ENCODE assay signal across 8 cellular contexts in the genomic region with DNA sequence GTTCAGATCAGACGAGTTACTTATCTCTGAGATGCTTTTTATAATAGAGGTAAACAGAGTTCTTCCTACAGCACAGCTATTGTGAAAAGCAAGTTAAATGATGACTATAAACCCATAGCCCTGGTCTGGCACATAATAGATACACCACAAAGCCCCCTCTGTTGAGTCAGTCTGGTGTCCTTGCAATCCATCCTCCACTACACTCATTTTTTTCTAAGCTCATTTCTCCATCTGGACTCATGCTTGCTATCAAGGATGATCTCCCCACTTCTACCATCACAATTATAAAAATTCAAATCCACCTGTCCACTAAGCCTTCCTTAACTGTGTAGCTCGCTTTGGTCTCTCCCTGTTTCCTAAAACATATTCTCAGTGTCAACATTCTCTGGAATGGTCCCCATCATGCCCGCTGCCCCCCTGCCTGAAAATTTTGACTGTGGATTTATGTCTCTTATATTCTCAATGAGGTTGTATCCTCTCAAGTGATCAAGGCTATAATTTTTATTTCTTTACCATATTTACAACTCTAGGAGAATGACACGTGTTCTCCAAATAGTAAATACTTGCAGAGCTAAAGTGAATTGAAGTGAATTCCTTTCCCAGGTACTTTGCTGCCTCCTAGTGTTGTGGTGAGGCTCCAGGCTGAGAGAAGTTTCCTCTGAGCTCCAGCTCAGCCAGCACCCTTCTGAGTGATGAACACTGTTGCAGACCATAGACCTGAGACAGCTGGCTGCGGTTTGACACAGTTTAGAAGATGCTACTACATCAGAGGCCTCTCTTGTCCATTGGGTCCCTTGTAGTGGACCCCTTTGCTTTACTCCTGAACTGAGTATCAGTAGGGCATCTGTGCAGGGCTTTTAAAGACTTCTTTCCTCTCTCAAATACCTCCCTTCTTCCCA.
DNase-seq lines count a peak whose midpoint lies in the region; ATAC-seq and TF ChIP-seq lines count a peak whose summit lies in the region.

No MANE protein-coding gene starts in this region.

- no peaks in the 10 kb centered on the region for H3K36me3 ChIP-seq in NT2/D1 (ENCODE audit: insufficient read depth, insufficient read length, low read length)
- no peaks in the 10 kb centered on the region for H3K36me3 ChIP-seq in right lobe of liver
- H3K36me3 ChIP-seq in upper lobe of right lung = no peaks in the 10 kb centered on the region

- H3K4me3 ChIP-seq in NT2/D1 (ENCODE audit: insufficient read length, low read depth) (no peak overlapping the region), right lobe of liver (no peak overlapping the region), upper lobe of right lung (no peak overlapping the region)

- 26% methylated on average over 5 of the region's 5 CpGs for WGBS in right lobe of liver (ENCODE audit: insufficient coverage, low coverage, low lambda C conversion rate, missing lambda C conversion rate)

- H3K27me3 ChIP-seq in NT2/D1 (ENCODE audit: insufficient read depth, insufficient read length) (no peaks in the 10 kb centered on the region), right lobe of liver (no peaks in the 10 kb centered on the region), upper lobe of right lung (no peaks in the 10 kb centered on the region)

- DNase-seq in SIG-M5 treated with dmso at 0.1 percent for 504 hours (lab: John Stamatoyannopoulos, UW; ENCODE audit: unreplicated experiment) (peak; percentile 49), SIG-M5 (lab: John Stamatoyannopoulos, UW) (no peak), NT2/D1 (ENCODE audit: low read depth, low spot score) (peak; percentile 61), cerebellum (ENCODE audit: low spot score) (peak; percentile 5), right lobe of liver (peak in 2 of 3 donors; percentile 32 to 49), upper lobe of right lung (no peak)
- no peak for DNase-seq in central memory CD4-positive, alpha-beta T cell

- peak; percentile 60 to 72 (median 64) for TF ChIP-seq CTCF in right lobe of liver (IDR thresholded peaks at IDR 0.05)
- TF ChIP-seq CTCF in upper lobe of right lung (IDR thresholded peaks at IDR 0.05) = peak; percentile 70

- intact Hi-C loops in right lobe of liver (cut with DNase I) (no loop called here), upper lobe of right lung (cut with DNase I) (no loop called here)

- peak; percentile 60 for ATAC-seq in HG03469 (IDR thresholded peaks at IDR 0.05; ENCODE audit: unreplicated experiment)
- peak; percentile 71 to 90 (median 86) for ATAC-seq in right lobe of liver
- ATAC-seq in upper lobe of right lung = peak; percentile 82

- H3K9me3 ChIP-seq in NT2/D1 (ENCODE audit: insufficient read depth, low read length) (no peaks in the 10 kb centered on the region), right lobe of liver (no peaks in the 10 kb centered on the region), upper lobe of right lung (no peaks in the 10 kb centered on the region)

- no peak overlapping the region for H3K9ac ChIP-seq in NT2/D1 (ENCODE audit: insufficient read length, low read depth)

- no peak for TF ChIP-seq POLR2A in right lobe of liver (IDR thresholded peaks at IDR 0.05)

- H3K27ac ChIP-seq in right lobe of liver = no peak overlapping the region
- H3K27ac ChIP-seq in upper lobe of right lung = no peak overlapping the region

- no peaks in the 10 kb centered on the region for H3K4me1 ChIP-seq in NT2/D1 (ENCODE audit: insufficient read depth, insufficient read length)
- no peaks in the 10 kb centered on the region for H3K4me1 ChIP-seq in right lobe of liver
- H3K4me1 ChIP-seq in upper lobe of right lung = no peaks in the 10 kb centered on the region

Comparison
In these comparisons a context has a peak if more than half of its experiments do, and no peak if none do; other contexts are left out.
1. DNase-seq: peak in SIG-M5 treated with dmso at 0.1 percent for 504 hours (single experiment), NT2/D1 (single experiment), cerebellum (single experiment) and right lobe of liver (2 of 3); none in SIG-M5 (single experiment), upper lobe of right lung (single experiment) and central memory CD4-positive, alpha-beta T cell (single experiment).
2. Peak in every context shown above with its lines, with median percentiles within 50 percentile points of each other: ATAC-seq.